In genomic region chr18:47752796-47753645, GRCh38 we compare ENCODE assay signal across 26 cellular contexts.
"Had no signal": no experiment of that assay in that cellular context is flagged by ENCODE, and none has a peak within 500 bp of the region (broad histone marks: within the 10 kb centered on the region; RNA-seq: fewer than 3 reads in every experiment).

No MANE protein-coding gene starts in this region.

- H3K4me1 ChIP-seq: colonic mucosa had no signal

- H3K36me3 Mint-ChIP-seq: activated CD4-positive, alpha-beta memory T cell treated with anti-CD3 and anti-CD28 coated beads for 36 hours; activated naive CD4-positive, alpha-beta T cell treated with anti-CD3 and anti-CD28 coated beads, Interleukin-2, amount 50 U/mL, for 24 hours; activated naive CD8-positive, alpha-beta T cell treated with anti-CD3 and anti-CD28 coated beads for 36 hours; WTC11 had no signal

- ATAC-seq: activated naive CD8-positive, alpha-beta T cell treated with anti-CD3 and anti-CD28 coated beads, Interleukin-2, amount 50 U/mL, for 24 hours; body of pancreas; T-helper 17 cell; WTC11 had no signal

- H3K4me3 Mint-ChIP-seq: activated CD4-positive, alpha-beta memory T cell treated with anti-CD3 and anti-CD28 coated beads for 36 hours; activated naive CD4-positive, alpha-beta T cell treated with anti-CD3 and anti-CD28 coated beads for 36 hours; activated naive CD4-positive, alpha-beta T cell treated with anti-CD3 and anti-CD28 coated beads, Interleukin-2, amount 50 U/mL, for 24 hours; activated naive CD8-positive, alpha-beta T cell treated with anti-CD3 and anti-CD28 coated beads for 36 hours; activated naive CD8-positive, alpha-beta T cell treated with anti-CD3 and anti-CD28 coated beads, Interleukin-2, amount 50 U/mL, for 24 hours; activated T-helper 1 cell treated with anti-CD3 and anti-CD28 coated beads, Interleukin-12 subunit alpha, Interleukin-12 subunit beta, Interleukin-2, Interleukin-4 antibody, amounts not matched to agents 30 ng/mL and 10 ng/mL and 1 ng/mL, durations not matched to agents 14 hours and 24 hours and 36 hours; T-helper 17 cell; WTC11 had no signal

- H3K27me3 ChIP-seq: body of pancreas, colonic mucosa had no signal

- H3K27ac ChIP-seq: adrenal gland, body of pancreas, colonic mucosa, epithelial cell of prostate, VCaP had no signal

- H3K9me3 ChIP-seq: adrenal gland, body of pancreas, colonic mucosa had no signal

- H3K27ac Mint-ChIP-seq: activated CD4-positive, alpha-beta memory T cell treated with anti-CD3 and anti-CD28 coated beads for 36 hours; activated naive CD4-positive, alpha-beta T cell treated with anti-CD3 and anti-CD28 coated beads for 36 hours; activated naive CD4-positive, alpha-beta T cell treated with anti-CD3 and anti-CD28 coated beads, Interleukin-2, amount 50 U/mL, for 24 hours; activated naive CD8-positive, alpha-beta T cell treated with anti-CD3 and anti-CD28 coated beads for 36 hours; activated naive CD8-positive, alpha-beta T cell treated with anti-CD3 and anti-CD28 coated beads, Interleukin-2, amount 50 U/mL, for 24 hours; activated T-helper 1 cell treated with anti-CD3 and anti-CD28 coated beads, Interleukin-12 subunit alpha, Interleukin-12 subunit beta, Interleukin-2, Interleukin-4 antibody, amounts not matched to agents 30 ng/mL and 10 ng/mL and 1 ng/mL, durations not matched to agents 14 hours and 24 hours and 36 hours; activated T-helper 2 cell treated with anti-CD3 and anti-CD28 coated beads, Interferon-gamma antibody, Interleukin-2, Interleukin-4, amounts not matched to agents 10 μg/mL and 5 μg/mL and 100 μg/mL, durations not matched to agents 14 hours and 24 hours and 36 hours; T-helper 17 cell; WTC11 had no signal

- H3K9me3 Mint-ChIP-seq: activated CD4-positive, alpha-beta memory T cell treated with anti-CD3 and anti-CD28 coated beads for 36 hours; activated naive CD4-positive, alpha-beta T cell treated with anti-CD3 and anti-CD28 coated beads for 36 hours; activated naive CD4-positive, alpha-beta T cell treated with anti-CD3 and anti-CD28 coated beads, Interleukin-2, amount 50 U/mL, for 24 hours; activated naive CD8-positive, alpha-beta T cell treated with anti-CD3 and anti-CD28 coated beads for 36 hours; activated naive CD8-positive, alpha-beta T cell treated with anti-CD3 and anti-CD28 coated beads, Interleukin-2, amount 50 U/mL, for 24 hours; activated T-helper 1 cell treated with anti-CD3 and anti-CD28 coated beads, Interleukin-12 subunit alpha, Interleukin-12 subunit beta, Interleukin-2, Interleukin-4 antibody, amounts not matched to agents 30 ng/mL and 10 ng/mL and 1 ng/mL, durations not matched to agents 14 hours and 24 hours and 36 hours; activated T-helper 2 cell treated with anti-CD3 and anti-CD28 coated beads, Interferon-gamma antibody, Interleukin-2, Interleukin-4, amounts not matched to agents 10 μg/mL and 5 μg/mL and 100 μg/mL, durations not matched to agents 14 hours and 24 hours and 36 hours; WTC11 had no signal

- DNase-seq: activated CD4-positive, alpha-beta memory T cell treated with anti-CD3 and anti-CD28 coated beads for 36 hours; activated CD4-positive, alpha-beta T cell treated with anti-CD3 and anti-CD28 coated beads for 1 hour; activated CD4-positive, alpha-beta T cell treated with anti-CD3 and anti-CD28 coated beads for 48 hours; activated effector memory CD4-positive, alpha-beta T cell treated with anti-CD3 and anti-CD28 coated beads, Interleukin-2, amount 50 U/mL, for 16 hours; activated naive CD4-positive, alpha-beta T cell treated with anti-CD3 and anti-CD28 coated beads for 36 hours; activated naive CD8-positive, alpha-beta T cell treated with anti-CD3 and anti-CD28 coated beads for 36 hours; activated naive CD8-positive, alpha-beta T cell treated with anti-CD3 and anti-CD28 coated beads, Interleukin-2, amount 50 U/mL, for 24 hours; activated T-cell treated with anti-CD3 and anti-CD28 coated beads, Interleukin-2, amount 50 U/mL, for 1 hour; activated T-cell treated with anti-CD3 and anti-CD28 coated beads, Interleukin-2, amount 50 U/mL, for 48 hours; adrenal gland; amygdala; aorta; body of pancreas; central memory CD4-positive, alpha-beta T cell; cerebellar nuclear complex; colonic mucosa; effector CD8-positive, alpha-beta T cell; foreskin fibroblast; T-helper 1 cell; T-helper 17 cell had no signal

- H3K36me3 ChIP-seq: adrenal gland, colonic mucosa had no signal

- H3K4me1 Mint-ChIP-seq: activated naive CD8-positive, alpha-beta T cell treated with anti-CD3 and anti-CD28 coated beads for 36 hours had no signal

- H3K4me3 ChIP-seq: adrenal gland, body of pancreas, colonic mucosa had no signal
